8 cellular contexts compared by ENCODE assay signal in genomic region chr19:47106819-47107200, GRCh38. TPM values are rescaled to one million over a fixed set of nuclear protein-coding genes. Genes with fewer than 3 reads are reported as not detected.
A peak's percentile ranks its signal among the peaks of the same experiment; 100 is the strongest.
DNase-seq lines count a peak whose midpoint lies in the region; ATAC-seq, FAIRE-seq and TF ChIP-seq lines count a peak whose summit lies in the region.
"Had no signal": no experiment of that assay in that cellular context is flagged by ENCODE, and none has a peak within 500 bp of the region (broad histone marks: within the 10 kb centered on the region; RNA-seq: fewer than 3 reads in every experiment).

No MANE protein-coding gene starts in this region.

- no peak for TF ChIP-seq CTCF in ascending aorta (IDR thresholded peaks at IDR 0.05)
- no peak for TF ChIP-seq CTCF in HepG2 (CRISPR knock-in tag; IDR thresholded peaks at IDR 0.05)

- CTCF ChIA-PET in HepG2 (lab: Yijun Ruan, JAX; ENCODE audit: low intra/inter-chr PET ratio, low total read pairs), result no interaction called here

- H4K20me1 ChIP-seq in HepG2 (ENCODE audit: insufficient read depth, low read length), result no peaks in the 10 kb centered on the region; the same call in 1 of the 2 replicates

- no peak overlapping the region for H2AFZ ChIP-seq in HepG2 (ENCODE audit: low read length)

- TF ChIP-seq RAD21 in HepG2 (CRISPR knock-in tag; IDR thresholded peaks at IDR 0.05), result no peak

- peak overlapping the region; percentile 100 for H3K9ac ChIP-seq in HepG2 (ENCODE audit: insufficient read depth, low read depth, low read length)

- no peak for TF ChIP-seq POLR2A in HepG2 (IDR thresholded peaks at IDR 0.05; ENCODE audit: insufficient read depth in 1 of 2, low read depth in 2 of 2, low read length in 2 of 2)

- in situ Hi-C loops in HepG2 (cut with HindIII; ENCODE audit: extremely low pct_ligation_motif_present, low pct_unique_long_range_greater_than_20kb), result no loop called here

- no TSS peak for BruUV-seq in HepG2 (replicated peaks; lab: Mats Ljungman, UMichigan)

- 58% methylated on average over 2 of the region's 2 CpGs for WGBS in HepG2 (ENCODE audit: low lambda C conversion rate)

- H3K27ac ChIP-seq in KOPT-K1 (ENCODE audit: low read depth, low read length, poor library complexity, severe bottlenecking) (peak overlapping the region; percentile 26), ascending aorta (peak overlapping the region; percentile 67 to 100), HepG2 (ENCODE audit: extremely low read length, insufficient read depth, low read length) (peak overlapping the region; percentile 100), substantia nigra (ENCODE audit: low read depth, low read length, poor library complexity, severe bottlenecking) (peak overlapping the region; percentile 28)

- H3K27me3 ChIP-seq in ascending aorta, result no peaks in the 10 kb centered on the region
- H3K27me3 ChIP-seq in HepG2 (ENCODE audit: control insufficient read depth in 1 of 2, insufficient read depth in 2 of 2, low read length in 2 of 2), result no peaks in the 10 kb centered on the region; a peak in 1 of 5 replicates

- FAIRE-seq in HepG2 (lab: Jason Lieb, UNC), result no peak

- H3K36me3 ChIP-seq in KOPT-K1 (ENCODE audit: insufficient read depth, low read length), result peaks cover 70% of the 10 kb centered on the region
- no peaks in the 10 kb centered on the region for H3K36me3 ChIP-seq in ascending aorta
- peaks cover 1 to 9% of the 10 kb centered on the region in 2 experiments; a peak in 4 of 5 replicates for H3K36me3 ChIP-seq in HepG2 (replicated peaks in 1 of 2; ENCODE audit: control insufficient read depth in 1 of 2, insufficient read depth in 2 of 2, low read length in 2 of 2)

- ATAC-seq in HepG2, result peak; percentile 35
- ATAC-seq in HG03521 (IDR thresholded peaks at IDR 0.05; ENCODE audit: unreplicated experiment), result no peak

- H3K4me1 ChIP-seq in ascending aorta (peaks cover 8 to 50% of the 10 kb centered on the region in 2 donors), HepG2 (ENCODE audit: insufficient read depth, low read length) (peaks cover 83% of the 10 kb centered on the region)

- peak overlapping the region; percentile 97 for H3K4me2 ChIP-seq in HepG2 (ENCODE audit: low read depth, low read length)

- intact Hi-C loops in ascending aorta (cut with DNase I), result no loop called here
- intact Hi-C loops in HepG2 (cut with micrococcal nuclease; ENCODE audit: unreplicated experiment), result loop anchor here (1.0 kb wide), 2 partner anchors 11 to 25 kb away; no protein-coding TSS in a partner anchor

- no peak for TF ChIP-seq EP300 in HepG2 (IDR thresholded peaks at IDR 0.05; ENCODE audit: low read depth in 2 of 2, low read length in 2 of 2)
- TF ChIP-seq EP300 in HepG2 (CRISPR knock-in tag; IDR thresholded peaks at IDR 0.05; ENCODE audit: borderline replicate concordance), result no peak

- H3K79me2 ChIP-seq in HepG2 (ENCODE audit: insufficient read depth, low read length), result peaks cover 82% of the 10 kb centered on the region

- no peak overlapping the region for H3K4me3 ChIP-seq in ascending aorta
- H3K4me3 ChIP-seq in HepG2 (replicated peaks in 1 of 3; ENCODE audit: insufficient read depth in 1 of 3, low read depth in 2 of 3, low read length in 3 of 3), result peak overlapping the region in 1 of 3 experiments; percentile 18; a peak in 1 of 6 replicates

- H3K9me3 ChIP-seq in KOPT-K1 (ENCODE audit: insufficient read depth, low read length, poor library complexity, severe bottlenecking) (no peaks in the 10 kb centered on the region), ascending aorta (no peaks in the 10 kb centered on the region), HepG2 (ENCODE audit: low read length) (no peaks in the 10 kb centered on the region)

- DNase-seq in ascending aorta (ENCODE audit: low spot score in 2 of 2) (no peak), HepG2 (ENCODE audit: low spot score) (no peak), substantia nigra (lab: John Stamatoyannopoulos, UW) (peak in 2 of 49 donors; percentile 11 to 13), SKM-1 treated with dmso at 0.1 percent for 144 hours (lab: John Stamatoyannopoulos, UW; ENCODE audit: unreplicated experiment) (no peak), 8988T (no peak)
- DNase-seq: stimulated activated CD4-positive, alpha-beta T cell treated with anti-CD3 and anti-CD28 coated beads, Interleukin-2, amount 100 ng/mL, for 48 hours had no signal

- POLR2A ChIA-PET in HepG2 (lab: Yijun Ruan, JAX), result interaction anchor here (0.9 to 11.5 kb wide), 6 partner anchors 8 to 119 kb away, joined by 3 to 456 read pairs (median 4); partner anchors contain the start of gene SAE1

RNA-seq across cellular contexts. Expression of gene ZC3H4, which starts 6.8 kb away (rescaled TPM):
- total RNA-seq in ascending aorta (24.6 TPM), HepG2 (2016; rRNA removed; fragmentation: Illumina TruSeq; extraction: Trizol) (10.7 and 11.2 TPM in 2 replicates)
- 1.5 and 1.6 TPM in 2 replicates for total RNA-seq in HepG2 (2016; cell fraction: cytosol; rRNA removed; fragmentation: Illumina TruSeq; extraction: Trizol; ENCODE audit: low read depth)
- 9.3 and 12.3 TPM in 2 replicates for total RNA-seq in HepG2 (2016; cell fraction: insoluble cytoplasmic fraction; rRNA removed; fragmentation: Illumina TruSeq; extraction: Trizol)
- 5.3 and 5.7 TPM in 2 replicates for total RNA-seq in HepG2 (2016; cell fraction: membrane; rRNA removed; fragmentation: Illumina TruSeq; extraction: Trizol)
- total RNA-seq in HepG2 (2016; cell fraction: nucleus; rRNA removed; fragmentation: Illumina TruSeq; extraction: Trizol), result 13.6 and 15.3 TPM in 2 replicates
- polyA plus RNA-seq in HepG2 (2011; rRNA removed), result 1.8 and 2.7 TPM in 2 replicates
- polyA plus RNA-seq in HepG2 (2011; cell fraction: cytosol; rRNA removed), result 1.0 and 1.3 TPM in 2 replicates
- polyA plus RNA-seq in HepG2 (2011; cell fraction: nucleus; rRNA removed), result 6.8 and 8.8 TPM in 2 replicates
- 9.4 and 14.6 TPM in 2 replicates for polyA plus RNA-seq in HepG2 (2012)
- 0.51 and 0.61 TPM in 2 replicates for polyA plus RNA-seq in HepG2 (2016; cell fraction: cytosol; fragmentation: Illumina TruSeq; extraction: Trizol; ENCODE audit: low read depth)
- polyA plus RNA-seq in HepG2 (2016; cell fraction: insoluble cytoplasmic fraction; fragmentation: Illumina TruSeq; extraction: Trizol; ENCODE audit: low read depth), result 9.8 and 11.1 TPM in 2 replicates
- 1.3 and 1.9 TPM in 2 replicates for polyA plus RNA-seq in HepG2 (2016; cell fraction: membrane; fragmentation: Illumina TruSeq; extraction: Trizol; ENCODE audit: low read depth)
- polyA plus RNA-seq in HepG2 (2016; cell fraction: nucleus; fragmentation: Illumina TruSeq; extraction: Trizol; ENCODE audit: insufficient read depth, low read depth), result 27.0 and 29.7 TPM in 2 replicates
- polyA minus RNA-seq in HepG2 (2011; rRNA and poly(A)+ RNA removed; ENCODE audit: low replicate concordance), result 7.1 and 12.2 TPM in 2 replicates
- polyA minus RNA-seq in HepG2 (2011; cell fraction: cytosol; rRNA and poly(A)+ RNA removed), result 4.8 and 6.7 TPM in 2 replicates
- 7.2 and 8.1 TPM in 2 replicates for polyA minus RNA-seq in HepG2 (2011; cell fraction: nucleus; rRNA and poly(A)+ RNA removed)

RNA-seq across cellular contexts. Expression of gene SAE1, which starts 23.8 kb away (rescaled TPM):
- total RNA-seq in ascending aorta (54.4 TPM), HepG2 (2016; rRNA removed; fragmentation: Illumina TruSeq; extraction: Trizol) (197 and 250 TPM in 2 replicates)
- total RNA-seq in HepG2 (2016; cell fraction: cytosol; rRNA removed; fragmentation: Illumina TruSeq; extraction: Trizol; ENCODE audit: low read depth), result 27.4 and 28.3 TPM in 2 replicates
- total RNA-seq in HepG2 (2016; cell fraction: insoluble cytoplasmic fraction; rRNA removed; fragmentation: Illumina TruSeq; extraction: Trizol), result 203 and 249 TPM in 2 replicates
- total RNA-seq in HepG2 (2016; cell fraction: membrane; rRNA removed; fragmentation: Illumina TruSeq; extraction: Trizol), result 68.8 and 71.8 TPM in 2 replicates
- total RNA-seq in HepG2 (2016; cell fraction: nucleus; rRNA removed; fragmentation: Illumina TruSeq; extraction: Trizol), result 79.5 and 90.1 TPM in 2 replicates
- polyA plus RNA-seq in HepG2 (2011; rRNA removed), result 73.2 and 87.6 TPM in 2 replicates
- polyA plus RNA-seq in HepG2 (2011; cell fraction: cytosol; rRNA removed), result 88.2 and 89.6 TPM in 2 replicates
- 26.8 and 31.7 TPM in 2 replicates for polyA plus RNA-seq in HepG2 (2011; cell fraction: nucleus; rRNA removed)
- polyA plus RNA-seq in HepG2 (2012), result 92.3 and 105 TPM in 2 replicates
- polyA plus RNA-seq in HepG2 (2016; cell fraction: cytosol; fragmentation: Illumina TruSeq; extraction: Trizol; ENCODE audit: low read depth), result 24.4 and 24.9 TPM in 2 replicates
- polyA plus RNA-seq in HepG2 (2016; cell fraction: insoluble cytoplasmic fraction; fragmentation: Illumina TruSeq; extraction: Trizol; ENCODE audit: low read depth), result 266 and 269 TPM in 2 replicates
- 52.5 and 52.7 TPM in 2 replicates for polyA plus RNA-seq in HepG2 (2016; cell fraction: membrane; fragmentation: Illumina TruSeq; extraction: Trizol; ENCODE audit: low read depth)
- 107 and 114 TPM in 2 replicates for polyA plus RNA-seq in HepG2 (2016; cell fraction: nucleus; fragmentation: Illumina TruSeq; extraction: Trizol; ENCODE audit: insufficient read depth, low read depth)
- 68.8 and 79.3 TPM in 2 replicates for polyA minus RNA-seq in HepG2 (2011; rRNA and poly(A)+ RNA removed; ENCODE audit: low replicate concordance)
- polyA minus RNA-seq in HepG2 (2011; cell fraction: cytosol; rRNA and poly(A)+ RNA removed), result 36.7 and 40.2 TPM in 2 replicates
- polyA minus RNA-seq in HepG2 (2011; cell fraction: nucleus; rRNA and poly(A)+ RNA removed), result 15.1 and 20.1 TPM in 2 replicates

RNA-seq across cellular contexts. Expression of gene TMEM160, which starts 58.4 kb away (rescaled TPM):
- total RNA-seq in ascending aorta (64.5 TPM), HepG2 (2016; rRNA removed; fragmentation: Illumina TruSeq; extraction: Trizol) (18.0 and 26.7 TPM in 2 replicates)
- 44.8 and 45.5 TPM in 2 replicates for total RNA-seq in HepG2 (2016; cell fraction: cytosol; rRNA removed; fragmentation: Illumina TruSeq; extraction: Trizol; ENCODE audit: low read depth)
- 18.4 and 20.4 TPM in 2 replicates for total RNA-seq in HepG2 (2016; cell fraction: insoluble cytoplasmic fraction; rRNA removed; fragmentation: Illumina TruSeq; extraction: Trizol)
- 36.3 and 50.1 TPM in 2 replicates for total RNA-seq in HepG2 (2016; cell fraction: membrane; rRNA removed; fragmentation: Illumina TruSeq; extraction: Trizol)
- 6.1 and 8.2 TPM in 2 replicates for total RNA-seq in HepG2 (2016; cell fraction: nucleus; rRNA removed; fragmentation: Illumina TruSeq; extraction: Trizol)
- polyA plus RNA-seq in HepG2 (2011; rRNA removed), result 5.2 and 7.0 TPM in 2 replicates
- polyA plus RNA-seq in HepG2 (2011; cell fraction: cytosol; rRNA removed), result 9.2 and 27.5 TPM in 2 replicates
- polyA plus RNA-seq in HepG2 (2011; cell fraction: nucleus; rRNA removed), result 8.8 and 9.4 TPM in 2 replicates
- 2.5 and 4.4 TPM in 2 replicates for polyA plus RNA-seq in HepG2 (2012)
- polyA plus RNA-seq in HepG2 (2016; cell fraction: cytosol; fragmentation: Illumina TruSeq; extraction: Trizol; ENCODE audit: low read depth), result 46.7 and 50.4 TPM in 2 replicates
- polyA plus RNA-seq in HepG2 (2016; cell fraction: insoluble cytoplasmic fraction; fragmentation: Illumina TruSeq; extraction: Trizol; ENCODE audit: low read depth), result 13.9 and 21.8 TPM in 2 replicates
- 29.2 and 30.8 TPM in 2 replicates for polyA plus RNA-seq in HepG2 (2016; cell fraction: membrane; fragmentation: Illumina TruSeq; extraction: Trizol; ENCODE audit: low read depth)
- polyA plus RNA-seq in HepG2 (2016; cell fraction: nucleus; fragmentation: Illumina TruSeq; extraction: Trizol; ENCODE audit: insufficient read depth, low read depth), result 13.4 and 18.2 TPM in 2 replicates
- 9.5 and 9.9 TPM in 2 replicates for polyA minus RNA-seq in HepG2 (2011; rRNA and poly(A)+ RNA removed; ENCODE audit: low replicate concordance)
- polyA minus RNA-seq in HepG2 (2011; cell fraction: cytosol; rRNA and poly(A)+ RNA removed), result 3.5 and 4.8 TPM in 2 replicates
- 1.1 and 2.2 TPM in 2 replicates for polyA minus RNA-seq in HepG2 (2011; cell fraction: nucleus; rRNA and poly(A)+ RNA removed)

Comparison
In these comparisons a context has a peak if more than half of its experiments do, and no peak if none do; other contexts are left out.
1. H3K27ac ChIP-seq: peak in every context shown above with its lines; median percentile 100 in HepG2; 84 in ascending aorta; 28 in substantia nigra; 26 in KOPT-K1.